7 cellular contexts compared by ENCODE assay signal in the genomic region with DNA sequence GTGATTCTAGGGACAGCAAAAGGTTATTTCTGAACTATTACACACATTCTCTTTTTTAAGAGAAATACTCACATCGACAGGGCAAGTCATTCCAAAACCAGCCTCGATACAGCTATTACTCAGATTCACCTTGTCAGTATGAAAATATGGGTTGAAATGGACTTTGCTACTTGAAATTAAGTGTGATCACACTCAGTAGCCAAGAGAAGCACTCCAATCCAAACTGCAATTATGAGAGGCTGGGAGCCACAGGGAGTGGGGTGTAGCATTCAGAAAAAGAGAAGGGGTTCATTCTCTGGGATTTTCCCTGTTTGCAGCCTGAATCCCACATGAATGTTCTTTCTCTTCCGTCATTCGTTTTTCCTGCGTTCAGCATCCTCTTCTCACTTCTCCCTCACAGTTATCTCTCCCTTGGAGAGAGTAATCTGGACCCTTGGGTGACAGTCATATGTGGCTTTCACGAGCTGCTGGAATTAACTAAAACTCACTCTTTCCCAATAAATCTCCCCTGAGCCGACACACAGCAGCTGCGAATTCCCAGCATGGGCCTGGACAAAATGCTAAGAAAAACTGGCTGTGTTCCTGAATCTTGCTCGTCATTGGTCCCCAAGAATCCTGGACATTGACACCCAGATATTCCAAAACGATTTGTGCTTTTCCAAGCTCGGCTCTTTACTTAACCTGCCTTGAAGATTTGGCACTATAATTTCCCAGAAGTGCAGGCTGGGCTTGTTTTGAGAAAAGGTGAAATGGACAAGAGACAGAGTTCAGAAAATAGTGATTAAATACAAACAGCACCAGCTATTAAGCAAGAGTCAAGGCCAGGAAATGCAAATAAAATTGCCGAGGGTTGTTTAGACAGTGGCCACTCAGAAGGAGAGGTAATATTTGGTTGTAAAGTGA.
A peak's percentile ranks its signal among the peaks of the same experiment; 100 is the strongest.
DNase-seq lines count a peak whose midpoint lies in the region; ATAC-seq and TF ChIP-seq lines count a peak whose summit lies in the region.

No MANE protein-coding gene starts in this region.

- H3K4me3 ChIP-seq in fibroblast of lung (replicated peaks in 1 of 4; ENCODE audit: control extremely low read depth in 1 of 4, insufficient read depth in 1 of 4, low read depth in 3 of 4, low read length in 4 of 4): peak overlapping the region in 1 of 4 experiments; percentile 3
- no peak overlapping the region for H3K4me3 ChIP-seq in spleen

- H3K9ac ChIP-seq in fibroblast of lung (ENCODE audit: insufficient read depth, low read length): no peak overlapping the region

- H3K4me2 ChIP-seq in fibroblast of lung (ENCODE audit: extremely low read depth, insufficient read depth, low read length): peak overlapping the region; percentile 86

- peak; percentile 60 for ATAC-seq in GM18520 (IDR thresholded peaks at IDR 0.05; ENCODE audit: unreplicated experiment)
- peak; percentile 61 for ATAC-seq in GM21723 (IDR thresholded peaks at IDR 0.05; ENCODE audit: unreplicated experiment)

- TF ChIP-seq CTCF in fibroblast of lung (conservative IDR thresholded peaks at IDR 0.05 in 1 of 2, IDR thresholded peaks at IDR 0.05 in 1 of 2; ENCODE audit: low read depth in 1 of 2, low read length in 2 of 2): no peak
- no peak for TF ChIP-seq CTCF in spleen (IDR thresholded peaks at IDR 0.05 in 8 of 11, conservative IDR thresholded peaks at IDR 0.05 in 3 of 11)

- intact Hi-C loops in spleen (cut with DNase I; ENCODE audit: low total_unique reads): no loop called here

- peak overlapping the region; percentile 46 for H2AFZ ChIP-seq in fibroblast of lung (ENCODE audit: low read length)

- H3K4me1 ChIP-seq in fibroblast of lung (ENCODE audit: control insufficient read depth, extremely low read depth, insufficient read depth, low read length): peaks cover 12% of the 10 kb centered on the region
- H3K4me1 ChIP-seq in spleen: peaks cover 33 to 59% (median 54%) of the 10 kb centered on the region in 6 donors

- DNase-seq in NCI-H2196 treated with DMSO at 0.1 percent for 48 hours (lab: John Stamatoyannopoulos, UW; ENCODE audit: unreplicated experiment): peak; percentile 46
- DNase-seq in fibroblast of lung (ENCODE audit: low read depth in 2 of 2): peak in 1 of 2 donors; percentile 33
- no peak for DNase-seq in spleen
- DNase-seq in Ammon's horn (ENCODE audit: low spot score): no peak
- no peak for DNase-seq in GM19240 (ENCODE audit: insufficient read length, low spot score)

- no peaks in the 10 kb centered on the region for H3K79me2 ChIP-seq in fibroblast of lung (ENCODE audit: control insufficient read depth, insufficient read depth, low read length)

- H4K20me1 ChIP-seq in fibroblast of lung (ENCODE audit: control insufficient read depth, extremely low read depth, insufficient read depth, low read length): no peaks in the 10 kb centered on the region

- H3K36me3 ChIP-seq in fibroblast of lung (ENCODE audit: control insufficient read depth, insufficient read depth, low read length) (no peaks in the 10 kb centered on the region), spleen (no peaks in the 10 kb centered on the region)

- 55 to 73% (median 65%) methylated on average over 12 of the region's 12 CpGs for WGBS in spleen, 5 donors

- H3K27me3 ChIP-seq in fibroblast of lung (ENCODE audit: control insufficient read depth, insufficient read depth, low read length) (no peaks in the 10 kb centered on the region), spleen (replicated peaks in 1 of 7) (no peaks in the 10 kb centered on the region)

- H3K27ac ChIP-seq in fibroblast of lung (ENCODE audit: insufficient read depth, low read length) (no peak overlapping the region), spleen (peak overlapping the region; percentile 17 to 90 (median 87))

- TF ChIP-seq POLR2A in spleen (IDR thresholded peaks at IDR 0.05): no peak

- H3K9me3 ChIP-seq in fibroblast of lung (ENCODE audit: control insufficient read depth, insufficient read depth, low read depth, low read length): no peaks in the 10 kb centered on the region
- no peaks in the 10 kb centered on the region for H3K9me3 ChIP-seq in spleen
